In genomic region chr3:43994594-43995077, GRCh38 we compare ENCODE assay signal across 9 cellular contexts.
DNase-seq lines count a peak whose midpoint lies in the region; ATAC-seq and TF ChIP-seq lines count a peak whose summit lies in the region.
"Had no signal": no experiment of that assay in that cellular context is flagged by ENCODE, and none has a peak within 500 bp of the region (broad histone marks: within the 10 kb centered on the region; RNA-seq: fewer than 3 reads in every experiment).

No MANE protein-coding gene starts in this region.

- peak overlapping the region; percentile 64 for H3K9ac ChIP-seq in neural cell (ENCODE audit: low read length)

- DNase-seq in Calu3 = no peak
- DNase-seq in brain microvascular endothelial cell = no peak
- no peak for DNase-seq in NCI-H1417 treated with DMSO at 0.1 percent for 48 hours (lab: John Stamatoyannopoulos, UW)
- no peak for DNase-seq in stimulated activated naive CD4-positive, alpha-beta T cell (lab: John Stamatoyannopoulos, UW)
- DNase-seq: activated gamma-delta T cell had no signal

- ATAC-seq in GM21825 (IDR thresholded peaks at IDR 0.05; ENCODE audit: unreplicated experiment) (no peak), GM19324 (IDR thresholded peaks at IDR 0.05; ENCODE audit: low FRiP score, unreplicated experiment) (no peak)

- H3K36me3 Mint-ChIP-seq in Calu3 (ENCODE audit: insufficient read depth, unreplicated experiment) (peaks cover 26% of the 10 kb centered on the region), IgD-negative memory B cell (peaks cover 1% of the 10 kb centered on the region)

- TF ChIP-seq EP300 in neural cell (conservative IDR thresholded peaks at IDR 0.05; ENCODE audit: poor library complexity, severe bottlenecking) = no peak

- no peak for TF ChIP-seq RAD21 in neural cell (conservative IDR thresholded peaks at IDR 0.05)

- no peaks in the 10 kb centered on the region for H3K79me2 ChIP-seq in neural cell (replicated peaks; ENCODE audit: insufficient read depth, low read length)

- intact Hi-C loops in Calu3 (cut with micrococcal nuclease; ENCODE audit: unreplicated experiment) = loop anchor here (5.0 kb wide), 2 partner anchors 113 to 117 kb away; no protein-coding TSS in a partner anchor

- H3K4me3 ChIP-seq in brain microvascular endothelial cell (ENCODE audit: low read depth, low read length) (peak overlapping the region; percentile 67), neural cell (ENCODE audit: low read length) (peak overlapping the region; percentile 76)

- H3K9me2 ChIP-seq in neural cell (ENCODE audit: insufficient read depth, low read length) = no peaks in the 10 kb centered on the region

- no TSS peak for BruUV-seq in Calu3 (replicated peaks; lab: Mats Ljungman, UMichigan)

- H2AFZ ChIP-seq in neural cell (ENCODE audit: low read depth, low read length) = peak overlapping the region; percentile 37

- no peak for TF ChIP-seq CTCF in Calu3 (IDR thresholded peaks at IDR 0.05; ENCODE audit: unreplicated experiment)
- no peak for TF ChIP-seq CTCF in brain microvascular endothelial cell (IDR thresholded peaks at IDR 0.05; ENCODE audit: low read depth, low read length, missing control alignments)
- TF ChIP-seq CTCF in neural cell (IDR thresholded peaks at IDR 0.05; ENCODE audit: poor library complexity, severe bottlenecking) = no peak

- H3K4me2 ChIP-seq in neural cell (ENCODE audit: low read length) = peak overlapping the region; percentile 27

- H3K27ac Mint-ChIP-seq in Calu3 (ENCODE audit: unreplicated experiment) (no peak overlapping the region), IgD-negative memory B cell (peak overlapping the region; percentile 6 to 94 (median 74))

- CTCF ChIA-PET in Calu3 (lab: Charles Lee) = no interaction called here

- peak overlapping the region; percentile 73 for H3K4me3 Mint-ChIP-seq in Calu3 (ENCODE audit: low read depth, unreplicated experiment)
- peak overlapping the region; percentile 65 to 95 (median 84) for H3K4me3 Mint-ChIP-seq in IgD-negative memory B cell

- H3K9me3 Mint-ChIP-seq in Calu3 (ENCODE audit: low read depth, unreplicated experiment) (no peaks in the 10 kb centered on the region), IgD-negative memory B cell (peaks cover 0 to 5% (median 0%) of the 10 kb centered on the region in 3 donors)

- H3F3A ChIP-seq in neural cell (ENCODE audit: insufficient read depth, low read length, poor library complexity, severe bottlenecking) = no peaks in the 10 kb centered on the region

- H3K36me3 ChIP-seq in brain microvascular endothelial cell (replicated peaks) (no peaks in the 10 kb centered on the region), neural cell (ENCODE audit: insufficient read depth, low read length) (no peaks in the 10 kb centered on the region)

- H3K27ac ChIP-seq in brain microvascular endothelial cell (no peak overlapping the region), neural cell (ENCODE audit: low read length) (no peak overlapping the region)

- peaks cover 8% of the 10 kb centered on the region for H3K9me3 ChIP-seq in neural cell (ENCODE audit: low read length)

- peaks cover 12% of the 10 kb centered on the region for H3K4me1 Mint-ChIP-seq in Calu3 (ENCODE audit: low read depth, unreplicated experiment)
- peaks cover 26 to 29% (median 28%) of the 10 kb centered on the region in 3 donors for H3K4me1 Mint-ChIP-seq in IgD-negative memory B cell

- peaks cover 77% of the 10 kb centered on the region for H3K27me3 Mint-ChIP-seq in Calu3 (ENCODE audit: unreplicated experiment)
- peaks cover 26% of the 10 kb centered on the region for H3K27me3 Mint-ChIP-seq in IgD-negative memory B cell

- in situ Hi-C loops in brain microvascular endothelial cell (cut with HindIII; ENCODE audit: low pct_ligation_motif_present, low sequenced_read_pairs) = no loop called here

- no peaks in the 10 kb centered on the region for H4K20me1 ChIP-seq in neural cell (ENCODE audit: insufficient read depth)

- H3K27me3 ChIP-seq in brain microvascular endothelial cell (replicated peaks) (peaks cover 18% of the 10 kb centered on the region), neural cell (ENCODE audit: insufficient read depth, low read depth, low read length) (peaks cover 66% of the 10 kb centered on the region)

TF ChIP-seq in neural cell, 6 proteins besides CTCF, POLR2A, EP300 and RAD21:
- TF ChIP-seq REST (IDR thresholded peaks at IDR 0.05; ENCODE audit: borderline replicate concordance) (no peak), SMC3 (conservative IDR thresholded peaks at IDR 0.05; ENCODE audit: poor library complexity) (no peak), MXI1 (conservative IDR thresholded peaks at IDR 0.05; ENCODE audit: poor library complexity, severe bottlenecking) (no peak), EZH2 (IDR thresholded peaks at IDR 0.05; ENCODE audit: borderline replicate concordance, insufficient read depth, low read length, poor library complexity, severe bottlenecking) (no peak), POLR2AphosphoS5 (IDR thresholded peaks at IDR 0.05) (no peak), TAF1 (IDR thresholded peaks at IDR 0.05; ENCODE audit: low read depth) (no peak)
